In the genomic region with DNA sequence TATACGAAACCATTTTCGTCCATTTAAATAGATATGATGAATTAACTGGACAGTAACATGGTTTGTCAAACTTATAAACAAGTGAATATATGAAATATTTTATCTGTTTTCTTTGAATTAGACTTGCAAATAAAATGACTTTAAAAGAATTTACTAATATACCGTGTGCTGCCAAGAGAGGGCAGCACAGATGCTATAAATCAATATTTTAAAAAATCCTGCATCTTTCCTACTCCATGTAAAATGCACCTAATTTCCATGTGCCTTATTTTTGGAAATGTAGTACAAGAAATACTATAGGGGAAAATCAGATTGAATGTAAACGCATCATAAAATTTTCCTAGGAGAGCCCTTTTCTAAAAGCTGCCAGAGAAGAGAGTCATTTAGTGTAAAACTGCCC, we compare ENCODE assay signal across 8 cellular contexts.
A peak's percentile ranks its signal among the peaks of the same experiment; 100 is the strongest.
DNase-seq lines count a peak whose midpoint lies in the region; ATAC-seq, FAIRE-seq and TF ChIP-seq lines count a peak whose summit lies in the region.

No MANE protein-coding gene starts in this region.

- no peaks in the 10 kb centered on the region for H3K9me3 ChIP-seq in SU-DHL-6 (ENCODE audit: insufficient read depth, low read length)

- DNase-seq in AG20443 (ENCODE audit: low spot score) (peak; percentile 20), HCEC 1CT (peak; percentile 9), 8988T (no peak), cortex of kidney (lab: John Stamatoyannopoulos, UW) (no peak)

- H3K79me2 ChIP-seq in SU-DHL-6 (ENCODE audit: insufficient read depth, low read length): no peaks in the 10 kb centered on the region

- no peak overlapping the region for H3K4me2 ChIP-seq in SU-DHL-6 (ENCODE audit: low read depth, low read length, poor library complexity, severe bottlenecking)

- H3K36me3 ChIP-seq in SU-DHL-6 (ENCODE audit: low read length): no peaks in the 10 kb centered on the region; the same call in 1 of the 2 replicates

- no peaks in the 10 kb centered on the region for H3F3A ChIP-seq in SU-DHL-6 (ENCODE audit: insufficient read depth)

- no peaks in the 10 kb centered on the region for H4K20me1 ChIP-seq in SU-DHL-6 (ENCODE audit: low read depth, low read length)

- ATAC-seq in HG03095 (IDR thresholded peaks at IDR 0.05; ENCODE audit: unreplicated experiment): no peak
- no peak for ATAC-seq in GM21737 (IDR thresholded peaks at IDR 0.05; ENCODE audit: unreplicated experiment)

- peak; percentile 31 for TF ChIP-seq CTCF in SU-DHL-6 (IDR thresholded peaks at IDR 0.05; ENCODE audit: insufficient read depth, low read length, poor library complexity, severe bottlenecking)

- FAIRE-seq in islet of Langerhans (lab: Jason Lieb, UNC): peak; percentile 98

- no peaks in the 10 kb centered on the region for H3K27me3 ChIP-seq in SU-DHL-6 (ENCODE audit: low read length)

- H3K4me3 ChIP-seq in SU-DHL-6 (ENCODE audit: insufficient read depth, low read length, poor library complexity, severe bottlenecking): no peak overlapping the region

- H3K9ac ChIP-seq in SU-DHL-6 (ENCODE audit: low read length): no peak overlapping the region

- H3K27ac ChIP-seq in SU-DHL-6 (ENCODE audit: low read depth, low read length): no peak overlapping the region

- H2AFZ ChIP-seq in SU-DHL-6 (ENCODE audit: low read depth, low read length, severe bottlenecking): no peak overlapping the region

- H3K9me2 ChIP-seq in SU-DHL-6 (replicated peaks; ENCODE audit: insufficient read depth, low read length): no peaks in the 10 kb centered on the region

Comparison
In these comparisons a context has a peak if more than half of its experiments do, and no peak if none do; other contexts are left out.
1. DNase-seq: peak in AG20443 (single experiment) and HCEC 1CT (single experiment); none in 8988T (single experiment) and cortex of kidney (single experiment).